Comparison of ENCODE assay signal across 8 cellular contexts in the genomic region with DNA sequence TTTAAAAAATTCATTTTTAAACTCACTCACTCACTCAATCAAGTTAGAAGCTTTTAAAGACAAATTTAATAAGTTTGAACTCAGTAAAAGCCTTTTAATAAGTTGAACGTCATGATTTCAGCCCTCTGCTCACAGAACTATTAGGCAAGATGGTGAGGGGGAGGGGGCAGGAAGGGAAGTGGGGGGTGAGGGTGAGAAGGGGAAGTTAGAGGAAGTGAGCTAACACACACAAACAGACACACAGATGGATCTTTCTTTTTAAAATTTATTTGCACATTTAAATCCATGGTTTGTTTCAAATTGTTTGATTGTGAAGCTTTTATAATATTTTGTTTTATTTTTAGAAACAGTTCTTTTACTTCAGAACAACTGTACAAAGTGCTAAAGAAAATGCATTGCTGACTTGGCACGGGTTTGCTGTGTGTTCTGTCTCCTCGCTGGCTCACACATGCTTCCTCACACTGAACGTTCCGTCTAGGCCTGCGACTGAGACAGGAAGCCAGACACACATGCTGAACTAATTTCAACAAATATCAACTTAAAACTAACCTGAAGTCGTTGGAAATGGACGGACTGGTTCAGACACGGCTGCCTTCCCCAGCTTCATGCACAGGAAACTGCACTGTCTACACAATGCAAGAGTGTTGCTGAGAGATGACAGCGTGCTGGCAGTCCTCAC. TPM values are rescaled to one million over a fixed set of nuclear protein-coding genes. Genes with fewer than 3 reads are reported as not detected.
DNase-seq lines count a peak whose midpoint lies in the region; ATAC-seq and TF ChIP-seq lines count a peak whose summit lies in the region.
"Had no signal": no experiment of that assay in that cellular context is flagged by ENCODE, and none has a peak within 500 bp of the region (broad histone marks: within the 10 kb centered on the region; RNA-seq: fewer than 3 reads in every experiment).

No MANE protein-coding gene starts in this region.

- CTCF ChIA-PET in HEK293T (lab: Yijun Ruan, JAX): no interaction called here

- intact Hi-C loops in psoas muscle (cut with DNase I): no loop called here

- no peaks in the 10 kb centered on the region for H3K9me2 ChIP-seq in Loucy (replicated peaks; ENCODE audit: low read depth, low read length)

- peak overlapping the region; percentile 67 for H3K4me2 ChIP-seq in Loucy (ENCODE audit: low read depth, low read length, poor library complexity, severe bottlenecking)

- H2AFZ ChIP-seq in Loucy (ENCODE audit: low read length): peak overlapping the region; percentile 82

- peaks cover 20% of the 10 kb centered on the region for H3K27me3 ChIP-seq in Loucy (ENCODE audit: insufficient read depth, low read length, poor library complexity, severe bottlenecking)
- H3K27me3 ChIP-seq in psoas muscle (ENCODE audit: insufficient read depth in 3 of 3, low read length in 2 of 3): peaks cover 0 to 16% (median 2%) of the 10 kb centered on the region in 3 donors

- H3K27ac ChIP-seq in psoas muscle: peak overlapping the region; percentile 71

- peak overlapping the region; percentile 51 for H3K9ac ChIP-seq in Loucy (ENCODE audit: low read depth, low read length, poor library complexity, severe bottlenecking)

- H3K4me1 ChIP-seq in Loucy (ENCODE audit: insufficient read depth, low read length, poor library complexity, severe bottlenecking) (peaks cover 15% of the 10 kb centered on the region), psoas muscle (peaks cover 6% of the 10 kb centered on the region)

- H3K36me3 ChIP-seq in Loucy (ENCODE audit: insufficient read depth, low read length) (no peaks in the 10 kb centered on the region), psoas muscle (ENCODE audit: insufficient read depth in 1 of 2, low read depth in 1 of 2) (no peaks in the 10 kb centered on the region)

- ATAC-seq in psoas muscle: peak in 3 of 4 donors; percentile 49 to 77 (median 54)
- ATAC-seq: Panc1 had no signal

- peak; percentile 65 for DNase-seq in activated CD8-positive, alpha-beta memory T cell treated with anti-CD3 and anti-CD28 coated beads, Interleukin-2, amount 50 U/mL, for 48 hours
- peak; percentile 66 for DNase-seq in fibroblast of mammary gland (ENCODE audit: low read depth)
- DNase-seq in psoas muscle: no peak
- no peak for DNase-seq in SK-N-DZ (ENCODE audit: low spot score)
- no peak for DNase-seq in HEK293T (ENCODE audit: extremely low spot score)
- no peak for DNase-seq in NCI-H146 (lab: John Stamatoyannopoulos, UW)

- no peaks in the 10 kb centered on the region for H3K79me2 ChIP-seq in Loucy (ENCODE audit: insufficient read depth, low read length)

- no peaks in the 10 kb centered on the region for H3K9me3 ChIP-seq in Loucy (ENCODE audit: insufficient read depth, low read depth, low read length)
- H3K9me3 ChIP-seq in psoas muscle: peaks cover 6% of the 10 kb centered on the region

- TF ChIP-seq CTCF in Loucy (conservative IDR thresholded peaks at IDR 0.05; ENCODE audit: low read length): no peak
- no peak for TF ChIP-seq CTCF in fibroblast of mammary gland (conservative IDR thresholded peaks at IDR 0.05; ENCODE audit: control insufficient read depth, insufficient read depth, low read depth, low read length)
- TF ChIP-seq CTCF in psoas muscle (IDR thresholded peaks at IDR 0.05): no peak

- peak overlapping the region; percentile 44 for H3K4me3 ChIP-seq in Loucy (ENCODE audit: low read length, poor library complexity, severe bottlenecking)
- no peak overlapping the region for H3K4me3 ChIP-seq in fibroblast of mammary gland (ENCODE audit: control insufficient read depth, low read depth, low read length)
- H3K4me3 ChIP-seq in psoas muscle: no peak overlapping the region

- WGBS in psoas muscle, 3 donors: 18 to 28% (median 18%) methylated on average over 10 of the region's 10 CpGs

- H4K20me1 ChIP-seq in Loucy (ENCODE audit: insufficient read depth, low read length, poor library complexity, severe bottlenecking): no peaks in the 10 kb centered on the region

- POLR2A ChIA-PET in HEK293T (lab: Yijun Ruan, JAX): no interaction called here

- H3F3A ChIP-seq in Loucy (ENCODE audit: low read depth): no peaks in the 10 kb centered on the region

TF ChIP-seq in HEK293T, 16 proteins besides CTCF, POLR2A, EP300 and RAD21:
- TF ChIP-seq ZNF384 (IDR thresholded peaks at IDR 0.05) (no peak), ARNT (IDR thresholded peaks at IDR 0.05) (no peak), LEF1 (IDR thresholded peaks at IDR 0.05; ENCODE audit: borderline replicate concordance) (no peak), FOXA1 (IDR thresholded peaks at IDR 0.05) (no peak), SP1 (IDR thresholded peaks at IDR 0.05) (no peak), SUZ12 (IDR thresholded peaks at IDR 0.05) (no peak), BHLHE40 (IDR thresholded peaks at IDR 0.05; ENCODE audit: borderline replicate concordance) (no peak), FOXM1 (IDR thresholded peaks at IDR 0.05; ENCODE audit: borderline replicate concordance) (no peak), CTBP1 (IDR thresholded peaks at IDR 0.05; ENCODE audit: borderline replicate concordance) (no peak), FOXK2 (IDR thresholded peaks at IDR 0.05) (no peak), TARDBP (IDR thresholded peaks at IDR 0.05) (no peak), HDGF (IDR thresholded peaks at IDR 0.05; ENCODE audit: borderline replicate concordance) (no peak), NFRKB (IDR thresholded peaks at IDR 0.05) (no peak), ELF4 (IDR thresholded peaks at IDR 0.05) (no peak), L3MBTL2 (conservative IDR thresholded peaks at IDR 0.05) (no peak)
- TF ChIP-seq, protein P1, sequence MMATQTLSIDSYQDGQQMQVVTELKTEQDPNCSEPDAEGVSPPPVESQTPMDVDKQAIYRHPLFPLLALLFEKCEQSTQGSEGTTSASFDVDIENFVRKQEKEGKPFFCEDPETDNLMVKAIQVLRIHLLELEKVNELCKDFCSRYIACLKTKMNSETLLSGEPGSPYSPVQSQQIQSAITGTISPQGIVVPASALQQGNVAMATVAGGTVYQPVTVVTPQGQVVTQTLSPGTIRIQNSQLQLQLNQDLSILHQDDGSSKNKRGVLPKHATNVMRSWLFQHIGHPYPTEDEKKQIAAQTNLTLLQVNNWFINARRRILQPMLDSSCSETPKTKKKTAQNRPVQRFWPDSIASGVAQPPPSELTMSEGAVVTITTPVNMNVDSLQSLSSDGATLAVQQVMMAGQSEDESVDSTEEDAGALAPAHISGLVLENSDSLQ (IDR thresholded peaks at IDR 0.05): no peak

RNA-seq across cellular contexts. Expression of a gene that starts 7.9 kb away (rescaled TPM):
- under 1 TPM in 2 of 4 donors, not detected in 2; 0.24 to 0.50 TPM for total RNA-seq in psoas muscle
- polyA plus RNA-seq in psoas muscle: under 1 TPM; 0.07 to 0.20 (median 0.17) TPM
- not detected in 2 replicates for polyA plus RNA-seq in SK-N-DZ (2014; cell fraction: cytosol; rRNA removed)
- not detected in 2 replicates for polyA plus RNA-seq in SK-N-DZ (2014; cell fraction: nucleus; rRNA removed)

Comparison
In these comparisons a context has a peak if more than half of its experiments do, and no peak if none do; other contexts are left out.
1. DNase-seq: peak in activated CD8-positive, alpha-beta memory T cell treated with anti-CD3 and anti-CD28 coated beads, Interleukin-2, amount 50 U/mL, for 48 hours (single experiment) and fibroblast of mammary gland (single experiment); none in psoas muscle (0 of 2), SK-N-DZ (single experiment), HEK293T (single experiment) and NCI-H146 (single experiment).